In the genomic region with DNA sequence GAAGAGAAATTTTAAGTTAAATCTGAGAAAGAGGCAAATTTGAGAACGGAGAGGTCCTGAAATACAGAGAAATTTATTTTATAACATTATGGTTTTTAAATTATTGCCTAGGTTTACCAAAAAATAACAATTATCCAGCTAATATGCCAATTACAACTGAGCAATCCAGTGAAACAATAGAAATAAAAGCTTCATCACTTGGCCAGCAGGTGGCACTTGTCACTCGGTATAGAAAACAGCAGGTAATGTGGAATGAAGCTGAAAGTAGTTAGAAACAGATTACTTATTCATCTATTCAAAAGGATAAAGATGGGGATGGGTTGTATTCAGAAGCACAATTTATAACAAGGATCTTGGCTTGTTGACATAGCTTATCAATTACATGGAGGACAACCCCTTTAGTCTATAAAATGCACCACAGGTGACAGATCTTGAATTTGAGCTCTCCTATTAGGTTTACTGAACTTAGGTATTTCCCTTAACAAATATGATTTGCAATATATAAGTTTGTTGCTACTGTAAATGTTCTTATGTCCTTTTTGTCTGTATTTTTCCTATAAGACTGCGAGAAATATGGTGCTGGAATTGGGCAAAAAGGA, we compare ENCODE assay signal across 1 cellular context.
TF ChIP-seq lines count a peak whose summit lies in the region.

No MANE protein-coding gene starts in this region.

TF ChIP-seq in GM23338, 12 proteins besides CTCF, POLR2A, EP300 and RAD21 (continued from another document):
- TF ChIP-seq, protein P1, sequence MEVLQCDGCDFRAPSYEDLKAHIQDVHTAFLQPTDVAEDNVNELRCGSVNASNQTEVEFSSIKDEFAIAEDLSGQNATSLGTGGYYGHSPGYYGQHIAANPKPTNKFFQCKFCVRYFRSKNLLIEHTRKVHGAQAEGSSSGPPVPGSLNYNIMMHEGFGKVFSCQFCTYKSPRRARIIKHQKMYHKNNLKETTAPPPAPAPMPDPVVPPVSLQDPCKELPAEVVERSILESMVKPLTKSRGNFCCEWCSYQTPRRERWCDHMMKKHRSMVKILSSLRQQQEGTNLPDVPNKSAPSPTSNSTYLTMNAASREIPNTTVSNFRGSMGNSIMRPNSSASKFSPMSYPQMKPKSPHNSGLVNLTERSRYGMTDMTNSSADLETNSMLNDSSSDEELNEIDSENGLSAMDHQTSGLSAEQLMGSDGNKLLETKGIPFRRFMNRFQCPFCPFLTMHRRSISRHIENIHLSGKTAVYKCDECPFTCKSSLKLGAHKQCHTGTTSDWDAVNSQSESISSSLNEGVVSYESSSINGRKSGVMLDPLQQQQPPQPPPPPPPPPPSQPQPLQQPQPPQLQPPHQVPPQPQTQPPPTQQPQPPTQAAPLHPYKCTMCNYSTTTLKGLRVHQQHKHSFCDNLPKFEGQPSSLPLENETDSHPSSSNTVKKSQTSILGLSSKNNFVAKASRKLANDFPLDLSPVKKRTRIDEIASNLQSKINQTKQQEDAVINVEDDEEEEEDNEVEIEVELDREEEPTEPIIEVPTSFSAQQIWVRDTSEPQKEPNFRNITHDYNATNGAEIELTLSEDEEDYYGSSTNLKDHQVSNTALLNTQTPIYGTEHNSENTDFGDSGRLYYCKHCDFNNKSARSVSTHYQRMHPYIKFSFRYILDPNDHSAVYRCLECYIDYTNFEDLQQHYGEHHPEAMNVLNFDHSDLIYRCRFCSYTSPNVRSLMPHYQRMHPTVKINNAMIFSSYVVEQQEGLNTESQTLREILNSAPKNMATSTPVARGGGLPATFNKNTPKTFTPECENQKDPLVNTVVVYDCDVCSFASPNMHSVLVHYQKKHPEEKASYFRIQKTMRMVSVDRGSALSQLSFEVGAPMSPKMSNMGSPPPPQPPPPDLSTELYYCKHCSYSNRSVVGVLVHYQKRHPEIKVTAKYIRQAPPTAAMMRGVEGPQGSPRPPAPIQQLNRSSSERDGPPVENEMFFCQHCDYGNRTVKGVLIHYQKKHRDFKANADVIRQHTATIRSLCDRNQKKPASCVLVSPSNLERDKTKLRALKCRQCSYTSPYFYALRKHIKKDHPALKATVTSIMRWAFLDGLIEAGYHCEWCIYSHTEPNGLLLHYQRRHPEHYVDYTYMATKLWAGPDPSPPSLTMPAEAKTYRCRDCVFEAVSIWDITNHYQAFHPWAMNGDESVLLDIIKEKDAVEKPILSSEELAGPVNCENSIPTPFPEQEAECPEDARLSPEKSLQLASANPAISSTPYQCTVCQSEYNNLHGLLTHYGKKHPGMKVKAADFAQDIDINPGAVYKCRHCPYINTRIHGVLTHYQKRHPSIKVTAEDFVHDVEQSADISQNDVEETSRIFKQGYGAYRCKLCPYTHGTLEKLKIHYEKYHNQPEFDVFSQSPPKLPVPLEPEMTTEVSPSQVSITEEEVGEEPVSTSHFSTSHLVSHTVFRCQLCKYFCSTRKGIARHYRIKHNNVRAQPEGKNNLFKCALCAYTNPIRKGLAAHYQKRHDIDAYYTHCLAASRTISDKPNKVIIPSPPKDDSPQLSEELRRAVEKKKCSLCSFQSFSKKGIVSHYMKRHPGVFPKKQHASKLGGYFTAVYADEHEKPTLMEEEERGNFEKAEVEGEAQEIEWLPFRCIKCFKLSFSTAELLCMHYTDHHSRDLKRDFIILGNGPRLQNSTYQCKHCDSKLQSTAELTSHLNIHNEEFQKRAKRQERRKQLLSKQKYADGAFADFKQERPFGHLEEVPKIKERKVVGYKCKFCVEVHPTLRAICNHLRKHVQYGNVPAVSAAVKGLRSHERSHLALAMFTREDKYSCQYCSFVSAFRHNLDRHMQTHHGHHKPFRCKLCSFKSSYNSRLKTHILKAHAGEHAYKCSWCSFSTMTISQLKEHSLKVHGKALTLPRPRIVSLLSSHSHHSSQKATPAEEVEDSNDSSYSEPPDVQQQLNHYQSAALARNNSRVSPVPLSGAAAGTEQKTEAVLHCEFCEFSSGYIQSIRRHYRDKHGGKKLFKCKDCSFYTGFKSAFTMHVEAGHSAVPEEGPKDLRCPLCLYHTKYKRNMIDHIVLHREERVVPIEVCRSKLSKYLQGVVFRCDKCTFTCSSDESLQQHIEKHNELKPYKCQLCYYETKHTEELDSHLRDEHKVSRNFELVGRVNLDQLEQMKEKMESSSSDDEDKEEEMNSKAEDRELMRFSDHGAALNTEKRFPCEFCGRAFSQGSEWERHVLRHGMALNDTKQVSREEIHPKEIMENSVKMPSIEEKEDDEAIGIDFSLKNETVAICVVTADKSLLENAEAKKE (CRISPR knock-in tag; IDR thresholded peaks at IDR 0.05): no peak
- TF ChIP-seq EZH2 (IDR thresholded peaks at IDR 0.05; ENCODE audit: low read depth, unreplicated experiment) (no peak), JUNB (IDR thresholded peaks at IDR 0.05; ENCODE audit: unreplicated experiment) (no peak), EZH2phosphoT487 (IDR thresholded peaks at IDR 0.05; ENCODE audit: unreplicated experiment) (no peak), NANOG (IDR thresholded peaks at IDR 0.05; ENCODE audit: borderline replicate concordance) (no peak), CREB1 (CRISPR knock-in tag; IDR thresholded peaks at IDR 0.05; ENCODE audit: low read depth) (no peak), POLR2AphosphoS5 (IDR thresholded peaks at IDR 0.05; ENCODE audit: low read depth) (no peak)
- TF ChIP-seq, protein P2, sequence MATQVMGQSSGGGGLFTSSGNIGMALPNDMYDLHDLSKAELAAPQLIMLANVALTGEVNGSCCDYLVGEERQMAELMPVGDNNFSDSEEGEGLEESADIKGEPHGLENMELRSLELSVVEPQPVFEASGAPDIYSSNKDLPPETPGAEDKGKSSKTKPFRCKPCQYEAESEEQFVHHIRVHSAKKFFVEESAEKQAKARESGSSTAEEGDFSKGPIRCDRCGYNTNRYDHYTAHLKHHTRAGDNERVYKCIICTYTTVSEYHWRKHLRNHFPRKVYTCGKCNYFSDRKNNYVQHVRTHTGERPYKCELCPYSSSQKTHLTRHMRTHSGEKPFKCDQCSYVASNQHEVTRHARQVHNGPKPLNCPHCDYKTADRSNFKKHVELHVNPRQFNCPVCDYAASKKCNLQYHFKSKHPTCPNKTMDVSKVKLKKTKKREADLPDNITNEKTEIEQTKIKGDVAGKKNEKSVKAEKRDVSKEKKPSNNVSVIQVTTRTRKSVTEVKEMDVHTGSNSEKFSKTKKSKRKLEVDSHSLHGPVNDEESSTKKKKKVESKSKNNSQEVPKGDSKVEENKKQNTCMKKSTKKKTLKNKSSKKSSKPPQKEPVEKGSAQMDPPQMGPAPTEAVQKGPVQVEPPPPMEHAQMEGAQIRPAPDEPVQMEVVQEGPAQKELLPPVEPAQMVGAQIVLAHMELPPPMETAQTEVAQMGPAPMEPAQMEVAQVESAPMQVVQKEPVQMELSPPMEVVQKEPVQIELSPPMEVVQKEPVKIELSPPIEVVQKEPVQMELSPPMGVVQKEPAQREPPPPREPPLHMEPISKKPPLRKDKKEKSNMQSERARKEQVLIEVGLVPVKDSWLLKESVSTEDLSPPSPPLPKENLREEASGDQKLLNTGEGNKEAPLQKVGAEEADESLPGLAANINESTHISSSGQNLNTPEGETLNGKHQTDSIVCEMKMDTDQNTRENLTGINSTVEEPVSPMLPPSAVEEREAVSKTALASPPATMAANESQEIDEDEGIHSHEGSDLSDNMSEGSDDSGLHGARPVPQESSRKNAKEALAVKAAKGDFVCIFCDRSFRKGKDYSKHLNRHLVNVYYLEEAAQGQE (IDR thresholded peaks at IDR 0.05; ENCODE audit: unreplicated experiment): no peak
- TF ChIP-seq, protein P3, sequence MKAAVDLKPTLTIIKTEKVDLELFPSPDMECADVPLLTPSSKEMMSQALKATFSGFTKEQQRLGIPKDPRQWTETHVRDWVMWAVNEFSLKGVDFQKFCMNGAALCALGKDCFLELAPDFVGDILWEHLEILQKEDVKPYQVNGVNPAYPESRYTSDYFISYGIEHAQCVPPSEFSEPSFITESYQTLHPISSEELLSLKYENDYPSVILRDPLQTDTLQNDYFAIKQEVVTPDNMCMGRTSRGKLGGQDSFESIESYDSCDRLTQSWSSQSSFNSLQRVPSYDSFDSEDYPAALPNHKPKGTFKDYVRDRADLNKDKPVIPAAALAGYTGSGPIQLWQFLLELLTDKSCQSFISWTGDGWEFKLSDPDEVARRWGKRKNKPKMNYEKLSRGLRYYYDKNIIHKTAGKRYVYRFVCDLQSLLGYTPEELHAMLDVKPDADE (IDR thresholded peaks at IDR 0.05): no peak
TF ChIP-seq in GM23338: peak in this region for 0.
